In genomic region chr2:79981316-79981715, GRCh38 we compare ENCODE assay signal across 20 cellular contexts.
DNase-seq lines count a peak whose midpoint lies in the region; FAIRE-seq and TF ChIP-seq lines count a peak whose summit lies in the region.
"Had no signal": no experiment of that assay in that cellular context is flagged by ENCODE, and none has a peak within 500 bp of the region (broad histone marks: within the 10 kb centered on the region; RNA-seq: fewer than 3 reads in every experiment).

No MANE protein-coding gene starts in this region.

- DNase-seq in dorsolateral prefrontal cortex (no peak), neural crest cell (ENCODE audit: low read depth, low spot score) (no peak), urothelium cell line (ENCODE audit: low spot score) (no peak), NCI-H146 treated with DMSO at 0.1 percent for 48 hours (lab: John Stamatoyannopoulos, UW; ENCODE audit: unreplicated experiment) (no peak)
- DNase-seq in effector memory CD4-positive, alpha-beta T cell: no peak
- DNase-seq: CD8-positive, alpha-beta T cell; COR-L47; DMS153; EL; GOT3; H9 had no signal

- intact Hi-C loops in dorsolateral prefrontal cortex (cut with DNase I): no loop called here

- H3K4me1 ChIP-seq in OCI-LY3 (ENCODE audit: low read length): no peaks in the 10 kb centered on the region
- no peaks in the 10 kb centered on the region for H3K4me1 ChIP-seq in effector memory CD4-positive, alpha-beta T cell (ENCODE audit: control insufficient read depth, insufficient read depth, low read length, poor library complexity, severe bottlenecking)

- no peaks in the 10 kb centered on the region for H4K20me1 ChIP-seq in OCI-LY3 (ENCODE audit: insufficient read depth, low read length)

- TF ChIP-seq CTCF in OCI-LY3 (IDR thresholded peaks at IDR 0.05; ENCODE audit: low read depth, low read length) (no peak), dorsolateral prefrontal cortex (IDR thresholded peaks at IDR 0.05 in 54 of 56, conservative IDR thresholded peaks at IDR 0.05 in 2 of 56; ENCODE audit: low read depth in 1 of 56, partially characterized antibody in 56 of 56) (no peak), neural crest cell (conservative IDR thresholded peaks at IDR 0.05) (no peak)

- H3K36me3 Mint-ChIP-seq in neural crest cell (ENCODE audit: low read depth): no peaks in the 10 kb centered on the region
- H3K36me3 Mint-ChIP-seq: CD14-positive monocyte; CD8-positive, alpha-beta T cell had no signal

- H3K4me2 ChIP-seq in OCI-LY3 (ENCODE audit: low read length): peak overlapping the region; percentile 20; the same call in 1 of the 2 replicates

- no peaks in the 10 kb centered on the region for H3K9me3 Mint-ChIP-seq in neural crest cell
- H3K9me3 Mint-ChIP-seq: CD8-positive, alpha-beta T cell; H9 had no signal

- no peaks in the 10 kb centered on the region for H3K79me2 ChIP-seq in OCI-LY3 (ENCODE audit: low read length)

- no peaks in the 10 kb centered on the region for H3K27me3 Mint-ChIP-seq in neural crest cell (ENCODE audit: low read depth)

- H3K4me1 Mint-ChIP-seq in neural crest cell: peaks cover 9% of the 10 kb centered on the region
- H3K4me1 Mint-ChIP-seq: CD14-positive monocyte had no signal

- H2AFZ ChIP-seq in OCI-LY3 (ENCODE audit: low read depth, low read length): no peak overlapping the region; the same call in 1 of the 2 replicates

- H3K27me3 ChIP-seq in OCI-LY3 (ENCODE audit: low read depth, low read length) (no peaks in the 10 kb centered on the region), dorsolateral prefrontal cortex (no peaks in the 10 kb centered on the region)
- no peaks in the 10 kb centered on the region for H3K27me3 ChIP-seq in effector memory CD4-positive, alpha-beta T cell (replicated peaks; ENCODE audit: control insufficient read depth, insufficient read depth, low read length, poor library complexity, severe bottlenecking)

- no peaks in the 10 kb centered on the region for H3K36me3 ChIP-seq in OCI-LY3 (replicated peaks; ENCODE audit: low read depth, low read length)
- no peaks in the 10 kb centered on the region for H3K36me3 ChIP-seq in effector memory CD4-positive, alpha-beta T cell (ENCODE audit: control insufficient read depth, insufficient read depth, low read length)

- no peak overlapping the region for H3K4me3 Mint-ChIP-seq in neural crest cell
- H3K4me3 Mint-ChIP-seq: CD14-positive monocyte; CD8-positive, alpha-beta T cell; H9 had no signal

- H3K9ac ChIP-seq in OCI-LY3 (ENCODE audit: low read length): no peak overlapping the region

- FAIRE-seq in urothelium cell line (lab: Jason Lieb, UNC): no peak
- FAIRE-seq: A204.1, D721Med, G401.6, GM12891, HepG2, HTR-8/SVneo had no signal

- no peak overlapping the region for H3K27ac ChIP-seq in OCI-LY3 (ENCODE audit: low read length)
- peak overlapping the region in 57 of 59 donors; percentile 0 to 94 (median 84) for H3K27ac ChIP-seq in dorsolateral prefrontal cortex
- peak overlapping the region; percentile 15 for H3K27ac ChIP-seq in temporal lobe (ENCODE audit: low read depth, low read length)
- H3K27ac ChIP-seq in effector memory CD4-positive, alpha-beta T cell (ENCODE audit: insufficient read depth, low read length, poor library complexity, severe bottlenecking): no peak overlapping the region

- H3K4me3 ChIP-seq in OCI-LY3 (ENCODE audit: low read length) (no peak overlapping the region), dorsolateral prefrontal cortex (peak overlapping the region in 40 of 59 donors; percentile 1 to 54 (median 24))
- H3K4me3 ChIP-seq in effector memory CD4-positive, alpha-beta T cell (ENCODE audit: insufficient read depth, low read depth, low read length, poor library complexity, severe bottlenecking): no peak overlapping the region

- no peaks in the 10 kb centered on the region for H3K9me3 ChIP-seq in OCI-LY3 (ENCODE audit: insufficient read depth, low read length)
- no peaks in the 10 kb centered on the region for H3K9me3 ChIP-seq in effector memory CD4-positive, alpha-beta T cell (ENCODE audit: control insufficient read depth, low read length)

- H3K27ac Mint-ChIP-seq in neural crest cell (ENCODE audit: unreplicated experiment): peak overlapping the region; percentile 7
- H3K27ac Mint-ChIP-seq: CD14-positive monocyte; CD8-positive, alpha-beta T cell had no signal

Comparison
In these comparisons a context has a peak if more than half of its experiments do, and no peak if none do; other contexts are left out.
1. H3K27ac ChIP-seq: peak in dorsolateral prefrontal cortex (57 of 59) and temporal lobe (single experiment); none in OCI-LY3 (single experiment) and effector memory CD4-positive, alpha-beta T cell (single experiment).
2. H3K4me3 ChIP-seq: peak in dorsolateral prefrontal cortex (40 of 59); none in OCI-LY3 (single experiment) and effector memory CD4-positive, alpha-beta T cell (single experiment).